In genomic region chr2:95034221-95034620, GRCh38 we compare ENCODE assay signal across 16 cellular contexts. TPM values are rescaled to one million over a fixed set of nuclear protein-coding genes. Genes with fewer than 3 reads are reported as not detected.
DNase-seq lines count a peak whose midpoint lies in the region; ATAC-seq and TF ChIP-seq lines count a peak whose summit lies in the region.
"Had no signal": no experiment of that assay in that cellular context is flagged by ENCODE, and none has a peak within 500 bp of the region (broad histone marks: within the 10 kb centered on the region; RNA-seq: fewer than 3 reads in every experiment).

No MANE protein-coding gene starts in this region.

- TF ChIP-seq CTCF in PC-9 (conservative IDR thresholded peaks at IDR 0.05) (no peak), epithelial cell of esophagus (IDR thresholded peaks at IDR 0.05; ENCODE audit: insufficient read depth, low read depth, low read length, missing control alignments) (no peak), Calu3 (IDR thresholded peaks at IDR 0.05; ENCODE audit: unreplicated experiment) (no peak)

- no peaks in the 10 kb centered on the region for H3K9me3 ChIP-seq in PC-9 (ENCODE audit: insufficient read depth, low read depth)
- H3K9me3 ChIP-seq: BE2C, transverse colon had no signal

- no peaks in the 10 kb centered on the region for H4K20me1 ChIP-seq in PC-9 (ENCODE audit: insufficient read depth)

- peaks cover 22% of the 10 kb centered on the region for H3K4me1 Mint-ChIP-seq in Calu3 (ENCODE audit: low read depth, unreplicated experiment)

- peak overlapping the region; percentile 85 for H3K4me2 ChIP-seq in PC-9

- no peak overlapping the region for H3K4me3 ChIP-seq in PC-9
- no peak overlapping the region for H3K4me3 ChIP-seq in epithelial cell of esophagus (ENCODE audit: low read length)
- H3K4me3 ChIP-seq: transverse colon had no signal

- H3K27ac ChIP-seq in PC-9 (peak overlapping the region; percentile 99), temporal lobe (ENCODE audit: low read depth, low read length) (peak overlapping the region; percentile 72)
- H3K27ac ChIP-seq: transverse colon had no signal

- H3K27me3 ChIP-seq in PC-9 (ENCODE audit: insufficient read depth, low read depth), result no peaks in the 10 kb centered on the region
- H3K27me3 ChIP-seq: transverse colon had no signal

- peaks cover 86% of the 10 kb centered on the region for H3K79me2 ChIP-seq in PC-9 (ENCODE audit: low read depth)

- H3F3A ChIP-seq in PC-9 (ENCODE audit: insufficient read depth, low read depth), result peaks cover 96% of the 10 kb centered on the region

- peaks cover 84% of the 10 kb centered on the region for H3K4me1 ChIP-seq in PC-9 (replicated peaks; ENCODE audit: insufficient read depth)
- H3K4me1 ChIP-seq: BE2C, transverse colon had no signal

- peaks cover 39% of the 10 kb centered on the region for H3K27me3 Mint-ChIP-seq in Calu3 (ENCODE audit: unreplicated experiment)

- peaks cover 32% of the 10 kb centered on the region for H3K9me3 Mint-ChIP-seq in Calu3 (ENCODE audit: low read depth, unreplicated experiment)

- H3K4me3 Mint-ChIP-seq in Calu3 (ENCODE audit: low read depth, unreplicated experiment), result no peak overlapping the region
- H3K4me3 Mint-ChIP-seq: HFFc6 had no signal

- H3K9me2 ChIP-seq in PC-9 (ENCODE audit: insufficient read depth), result no peaks in the 10 kb centered on the region

- ATAC-seq in left cardiac atrium (peak; percentile 61 to 93), HG03135 (IDR thresholded peaks at IDR 0.05; ENCODE audit: unreplicated experiment) (no peak)
- ATAC-seq: Right ventricle myocardium inferior had no signal

- BruUV-seq in PC-9 (replicated peaks; lab: Mats Ljungman, UMichigan) (no TSS peak), Calu3 (replicated peaks; lab: Mats Ljungman, UMichigan) (no TSS peak)

- DNase-seq in left cardiac atrium (no peak), cardiac septum (ENCODE audit: low spot score) (no peak), PC-9 (peak; percentile 75 to 94), epithelial cell of esophagus (ENCODE audit: low read depth) (peak; percentile 43), Calu3 (no peak), posterior vena cava (ENCODE audit: low spot score) (no peak)
- DNase-seq: BE2C, DMS79 treated with DMSO at 0.1 percent for 48 hours, HFFc6, NCI-H2081, NCI-H774, transverse colon had no signal

- H3K36me3 Mint-ChIP-seq in Calu3 (ENCODE audit: insufficient read depth, unreplicated experiment), result no peaks in the 10 kb centered on the region

- no peak overlapping the region for H3K27ac Mint-ChIP-seq in Calu3 (ENCODE audit: unreplicated experiment)
- H3K27ac Mint-ChIP-seq: HFFc6 had no signal

- H3K36me3 ChIP-seq in PC-9 (ENCODE audit: low read depth), result peaks cover 11% of the 10 kb centered on the region
- H3K36me3 ChIP-seq: BE2C, transverse colon had no signal

- POLR2A ChIA-PET in PC-9 (lab: Charles Lee; ENCODE audit: unreplicated experiment), result interaction anchor here (0.6 to 1.1 kb wide), 7 partner anchors 9 to 59 kb away, joined by 3 to 10 read pairs (median 4); no protein-coding TSS in a partner anchor

- intact Hi-C loops in left cardiac atrium (cut with DNase I), result no loop called here
- intact Hi-C loops in cardiac septum (cut with DNase I), result no loop called here
- intact Hi-C loops in PC-9 (cut with micrococcal nuclease; ENCODE audit: unreplicated experiment), result loop anchor here (1.0 kb wide), 2 partner anchors 8 to 18 kb away; no protein-coding TSS in a partner anchor
- intact Hi-C loops in Calu3 (cut with micrococcal nuclease; ENCODE audit: unreplicated experiment), result no loop called here
- intact Hi-C loops in posterior vena cava (cut with DNase I), result no loop called here

- H2AFZ ChIP-seq in PC-9, result no peak overlapping the region

- CTCF ChIA-PET in PC-9 (lab: Charles Lee), result interaction anchor here (0.6 to 1.4 kb wide), 6 partner anchors 9 to 1607 kb away, joined by 3 to 8 read pairs (median 4); no protein-coding TSS in a partner anchor
- CTCF ChIA-PET in Calu3 (lab: Charles Lee), result no interaction called here

RNA-seq across cellular contexts. Expression of gene MAL, which starts 8.7 kb away (rescaled TPM):
- total RNA-seq in left cardiac atrium (1 to 10 TPM; 5.8 to 7.8 TPM), cardiac septum (8.3 TPM), PC-9 (2021) (146 and 171 TPM in 2 replicates), temporal lobe (not detected), Calu3 (2022) (not detected in 2 replicates), posterior vena cava (1 to 10 TPM; 1.0 to 1.6 TPM)
- total RNA-seq: cerebellum, HFFc6 had no signal

Comparison
In these comparisons a context has a peak if more than half of its experiments do, and no peak if none do; other contexts are left out.
1. DNase-seq: peak in PC-9 (2 of 2) and epithelial cell of esophagus (single experiment); none in left cardiac atrium (single experiment), cardiac septum (single experiment), Calu3 (single experiment) and posterior vena cava (single experiment).
2. RNA of gene MAL, which starts 8.7 kb away (total RNA-seq): 146 to 171 TPM in PC-9; 8.3 TPM in cardiac septum (single experiment), 5.8 to 7.8 TPM in left cardiac atrium, 1.0 to 1.6 TPM in posterior vena cava, not detected in Calu3 and not detected in temporal lobe (single experiment); every median in the first group is over 10 times any median in the second.